8 cellular contexts compared by ENCODE assay signal in genomic region chr2:174748948-174749347, GRCh38. TPM values are rescaled to one million over a fixed set of nuclear protein-coding genes. Genes with fewer than 3 reads are reported as not detected.
A peak's percentile ranks its signal among the peaks of the same experiment; 100 is the strongest.
DNase-seq lines count a peak whose midpoint lies in the region; ATAC-seq, FAIRE-seq and TF ChIP-seq lines count a peak whose summit lies in the region.

No MANE protein-coding gene starts in this region.

- peaks cover 25% of the 10 kb centered on the region for H3K4me1 ChIP-seq in CD4-positive, CD25-positive, alpha-beta regulatory T cell (ENCODE audit: control insufficient read depth, insufficient read depth, low read length, poor library complexity, severe bottlenecking)

- H3K36me3 Mint-ChIP-seq in CD4-positive, CD25-positive, alpha-beta regulatory T cell, result no peaks in the 10 kb centered on the region
- H3K36me3 Mint-ChIP-seq in activated B cell treated with CpG ODN at 0.5 μM for 24 hours (ENCODE audit: low read depth), result no peaks in the 10 kb centered on the region

- no peaks in the 10 kb centered on the region for H3K36me3 ChIP-seq in CD4-positive, CD25-positive, alpha-beta regulatory T cell (ENCODE audit: control insufficient read depth, insufficient read depth, low read length)

- TF ChIP-seq CTCF in activated B cell treated with CpG ODN at 0.5 μM for 24 hours (IDR thresholded peaks at IDR 0.05) (peak; percentile 67), cardiac fibroblast (IDR thresholded peaks at IDR 0.05; ENCODE audit: low read depth, low read length) (peak; percentile 74)

- peaks cover 7 to 39% (median 21%) of the 10 kb centered on the region in 4 donors for H3K4me1 Mint-ChIP-seq in CD4-positive, CD25-positive, alpha-beta regulatory T cell
- H3K4me1 Mint-ChIP-seq in activated B cell treated with CpG ODN at 0.5 μM for 24 hours, result peaks cover 47% of the 10 kb centered on the region

- H3K9me3 ChIP-seq in CD4-positive, CD25-positive, alpha-beta regulatory T cell (ENCODE audit: control insufficient read depth in 2 of 2, low read length in 2 of 2), result no peaks in the 10 kb centered on the region

- no peak for TF ChIP-seq POLR2A in H54 (IDR thresholded peaks at IDR 0.05; ENCODE audit: low read depth, low read length)

- ATAC-seq in CD4-positive, CD25-positive, alpha-beta regulatory T cell (ENCODE audit: low read depth in 2 of 2), result peak; percentile 68 to 70
- peak; percentile 35 for ATAC-seq in activated B cell treated with CpG ODN at 0.5 μM for 24 hours (ENCODE audit: low read depth)
- ATAC-seq in GM18517 (IDR thresholded peaks at IDR 0.05; ENCODE audit: unreplicated experiment), result no peak

- no peak overlapping the region for H3K4me3 ChIP-seq in CD4-positive, CD25-positive, alpha-beta regulatory T cell (ENCODE audit: low read depth, low read length)
- no peak overlapping the region for H3K4me3 ChIP-seq in cardiac fibroblast (replicated peaks in 1 of 2; ENCODE audit: low read depth in 2 of 2, low read length in 2 of 2)

- CTCF ChIA-PET in activated B cell treated with CpG ODN at 0.5 μM for 24 hours (lab: Charles Lee), result interaction anchor here (0.9 to 2.4 kb wide), 19 partner anchors 14 to 532 kb away, joined by 3 to 13 read pairs (median 4); partner anchors contain the start of gene CHRNA1

- POLR2A ChIA-PET in activated B cell treated with CpG ODN at 0.5 μM for 24 hours (lab: Charles Lee), result interaction anchor here (1.1 kb wide), 1 partner anchor 236 kb away, joined by 4 read pairs; no protein-coding TSS in a partner anchor

- H3K27me3 ChIP-seq in CD4-positive, CD25-positive, alpha-beta regulatory T cell (ENCODE audit: control insufficient read depth, insufficient read depth, low read length), result no peaks in the 10 kb centered on the region

- H3K4me3 Mint-ChIP-seq in CD4-positive, CD25-positive, alpha-beta regulatory T cell, result no peak overlapping the region
- peak overlapping the region; percentile 47 for H3K4me3 Mint-ChIP-seq in activated B cell treated with CpG ODN at 0.5 μM for 24 hours

- DNase-seq in CD4-positive, CD25-positive, alpha-beta regulatory T cell, result peak; percentile 51 to 70 (median 68)
- DNase-seq in H54 (ENCODE audit: insufficient read length, low spot score) (peak; percentile 57), NCI-H2029 treated with DMSO at 0.1 percent for 48 hours (lab: John Stamatoyannopoulos, UW) (peak; percentile 32), activated B cell treated with CpG ODN at 0.5 μM for 24 hours (peak; percentile 41), cardiac fibroblast (ENCODE audit: low read depth in 2 of 2) (peak; percentile 56 to 63), kidney glomerular epithelial cell (lab: John Stamatoyannopoulos, UW) (peak; percentile 78)
- peak; percentile 38 to 53 (median 49) for DNase-seq in stimulated activated CD4-positive, alpha-beta T cell treated with anti-CD3 and anti-CD28 coated beads, TNF-alpha, amount 100 ng/mL, for 1 hour (ENCODE audit: low read depth in 3 of 3, low spot score in 1 of 3)

- FAIRE-seq in H54 (lab: Jason Lieb, UNC), result peak; percentile 81

- intact Hi-C loops in activated B cell treated with CpG ODN at 0.5 μM for 24 hours (cut with micrococcal nuclease), result loop anchor here (1.0 kb wide), 3 partner anchors 49 to 533 kb away; no protein-coding TSS in a partner anchor

- H3K27ac ChIP-seq in CD4-positive, CD25-positive, alpha-beta regulatory T cell (ENCODE audit: insufficient read depth, low read length, poor library complexity, severe bottlenecking), result no peak overlapping the region

- H3K27ac Mint-ChIP-seq in CD4-positive, CD25-positive, alpha-beta regulatory T cell, result peak overlapping the region in 2 of 3 donors; percentile 29 to 87
- H3K27ac Mint-ChIP-seq in activated B cell treated with CpG ODN at 0.5 μM for 24 hours, result peak overlapping the region; percentile 44

- peaks cover 35% of the 10 kb centered on the region for H3K27me3 Mint-ChIP-seq in CD4-positive, CD25-positive, alpha-beta regulatory T cell
- H3K27me3 Mint-ChIP-seq in activated B cell treated with CpG ODN at 0.5 μM for 24 hours, result peaks cover 3% of the 10 kb centered on the region

- peaks cover 0 to 3% (median 0%) of the 10 kb centered on the region in 7 donors for H3K9me3 Mint-ChIP-seq in CD4-positive, CD25-positive, alpha-beta regulatory T cell
- no peaks in the 10 kb centered on the region for H3K9me3 Mint-ChIP-seq in activated B cell treated with CpG ODN at 0.5 μM for 24 hours

RNA-seq across cellular contexts. Expression of gene CHRNA1, which starts 15.3 kb away (rescaled TPM):
- 0.25 TPM for total RNA-seq in CD4-positive, CD25-positive, alpha-beta regulatory T cell
- polyA plus RNA-seq in CD4-positive, CD25-positive, alpha-beta regulatory T cell, result under 1 TPM in 3 of 4 donors, not detected in 1; 0.41 to 0.68 (median 0.54) TPM
- total RNA-seq in activated B cell treated with CpG ODN at 0.5 μM for 24 hours, result not detected in 2 replicates
